ENCODE assay signal across 23 cellular contexts in the genomic region with DNA sequence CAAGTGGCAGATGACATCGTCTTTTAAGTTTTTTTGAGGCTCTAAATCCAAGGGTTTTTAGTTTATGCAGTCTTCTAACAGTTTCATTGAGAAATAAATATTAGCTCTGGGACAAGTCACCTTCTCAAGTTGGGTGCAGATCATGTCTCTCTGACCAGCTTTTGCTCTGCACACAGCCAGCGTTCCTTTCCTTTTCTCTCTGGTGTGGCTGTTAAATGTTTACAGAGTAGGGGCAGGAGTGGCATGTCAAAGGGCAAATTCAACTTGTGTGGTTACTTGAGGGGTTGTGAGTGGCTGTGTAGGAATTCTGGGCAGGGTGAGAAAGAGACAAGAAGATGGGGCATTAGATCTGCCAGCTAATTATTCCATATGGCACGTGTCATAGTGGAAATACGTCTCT.
"Had no signal": no experiment of that assay in that cellular context is flagged by ENCODE, and none has a peak within 500 bp of the region (broad histone marks: within the 10 kb centered on the region; RNA-seq: fewer than 3 reads in every experiment).

No MANE protein-coding gene starts in this region.

- H3K4me1 Mint-ChIP-seq: activated T-helper 17 cell treated with anti-CD3 and anti-CD28 coated beads, Interleukin-2, amount 50 U/mL, for 72 hours had no signal

- H3K4me3 Mint-ChIP-seq: activated CD4-positive, alpha-beta memory T cell treated with anti-CD3 and anti-CD28 coated beads for 36 hours; activated naive CD4-positive, alpha-beta T cell treated with anti-CD3 and anti-CD28 coated beads for 36 hours; activated naive CD8-positive, alpha-beta T cell; activated T-cell treated with anti-CD3 and anti-CD28 coated beads, Interleukin-2, amount 50 U/mL, for 4 hours; activated T-helper 17 cell treated with anti-CD3 and anti-CD28 coated beads, Interleukin-2, amount 50 U/mL, for 72 hours; T-helper 1 cell treated with Interleukin-12 subunit alpha and Interleukin-12 subunit beta and Interleukin-4 antibody, amounts not matched to agents 30 μg/mL and 1 μg/mL, for 36 hours had no signal

- H3K27me3 Mint-ChIP-seq: activated CD4-positive, alpha-beta memory T cell treated with anti-CD3 and anti-CD28 coated beads for 36 hours had no signal

- H3K27me3 ChIP-seq: brain microvascular endothelial cell had no signal

- H3K4me2 ChIP-seq: PC-9 had no signal

- H3K4me3 ChIP-seq: cardiac muscle cell, PC-9 had no signal

- ATAC-seq: activated CD4-positive, CD25-positive, alpha-beta regulatory T cell treated with anti-CD3 and anti-CD28 coated beads, Interleukin-2, amount 50 U/mL, for 24 hours; activated T-cell treated with anti-CD3 and anti-CD28 coated beads, Interleukin-2, amount 50 U/mL, for 4 hours; activated T-helper 17 cell treated with anti-CD3 and anti-CD28 coated beads, Interleukin-2, amount 50 U/mL, for 72 hours had no signal

- H3K27ac ChIP-seq: brain microvascular endothelial cell, cardiac muscle cell, PC-9 had no signal

- H3K36me3 ChIP-seq: brain microvascular endothelial cell, cardiac muscle cell had no signal

- H3K36me3 Mint-ChIP-seq: activated CD4-positive, alpha-beta memory T cell treated with anti-CD3 and anti-CD28 coated beads for 36 hours; activated naive CD8-positive, alpha-beta T cell had no signal

- H3K27ac Mint-ChIP-seq: activated CD4-positive, alpha-beta memory T cell treated with anti-CD3 and anti-CD28 coated beads for 36 hours; activated naive CD4-positive, alpha-beta T cell treated with anti-CD3 and anti-CD28 coated beads for 36 hours; activated naive CD8-positive, alpha-beta T cell; activated T-helper 17 cell treated with anti-CD3 and anti-CD28 coated beads, Interleukin-2, amount 50 U/mL, for 72 hours; T-helper 1 cell treated with Interleukin-12 subunit alpha and Interleukin-12 subunit beta and Interleukin-4 antibody, amounts not matched to agents 30 μg/mL and 1 μg/mL, for 36 hours had no signal

- H2AFZ ChIP-seq: PC-9 had no signal

- DNase-seq: activated CD4-positive, alpha-beta memory T cell treated with anti-CD3 and anti-CD28 coated beads for 36 hours; activated CD4-positive, alpha-beta T cell treated with anti-CD3 and anti-CD28 coated beads for 48 hours; activated CD8-positive, alpha-beta memory T cell treated with anti-CD3 and anti-CD28 coated beads for 24 hours; activated gamma-delta T cell; activated naive CD4-positive, alpha-beta T cell treated with anti-CD3 and anti-CD28 coated beads for 36 hours; activated T-cell treated with anti-CD3 and anti-CD28 coated beads, Interleukin-2, amount 50 U/mL, for 4 hours; amygdala; brain microvascular endothelial cell; cerebellar nuclear complex; MM.1S; NCI-H1105 treated with DMSO at 0.1 percent for 48 hours; NCI-H146; NCI-H187 treated with DMSO at 0.1 percent for 48 hours; NCI-H2081 treated with DMSO at 0.1 percent for 48 hours; NCI-H446; NCI-H524; PC-9; SHP77 treated with DMSO at 0.1 percent for 48 hours had no signal
